1 cellular context compared by ENCODE assay signal in the genomic region with DNA sequence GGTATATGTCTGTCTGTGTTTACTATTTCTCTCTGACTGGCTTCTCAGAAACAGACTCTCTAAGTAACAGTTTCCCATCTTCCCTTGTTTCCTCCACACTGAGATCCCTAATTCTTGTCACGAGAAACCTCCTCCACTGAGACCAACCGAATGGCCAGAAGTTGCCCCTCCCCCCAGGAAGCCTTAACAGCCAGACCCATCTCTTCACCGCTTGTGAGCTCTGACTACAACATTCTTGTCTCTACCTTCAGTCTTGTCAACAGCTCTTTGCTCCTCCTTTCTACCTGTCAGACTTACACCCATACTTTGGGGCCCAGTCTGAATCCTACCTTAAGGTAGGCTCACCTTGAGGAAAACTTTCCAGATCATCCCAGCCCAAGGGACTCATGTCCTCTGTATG.
TF ChIP-seq lines count a peak whose summit lies in the region.

No MANE protein-coding gene starts in this region.

TF ChIP-seq in GM23338, 12 proteins besides CTCF, POLR2A, EP300 and RAD21 (continued from another document):
- TF ChIP-seq ZNF462 (CRISPR knock-in tag; IDR thresholded peaks at IDR 0.05) (no peak), ZNF114 (CRISPR knock-in tag; IDR thresholded peaks at IDR 0.05) (no peak)
